ENCODE assay signal across 8 cellular contexts in the genomic region with DNA sequence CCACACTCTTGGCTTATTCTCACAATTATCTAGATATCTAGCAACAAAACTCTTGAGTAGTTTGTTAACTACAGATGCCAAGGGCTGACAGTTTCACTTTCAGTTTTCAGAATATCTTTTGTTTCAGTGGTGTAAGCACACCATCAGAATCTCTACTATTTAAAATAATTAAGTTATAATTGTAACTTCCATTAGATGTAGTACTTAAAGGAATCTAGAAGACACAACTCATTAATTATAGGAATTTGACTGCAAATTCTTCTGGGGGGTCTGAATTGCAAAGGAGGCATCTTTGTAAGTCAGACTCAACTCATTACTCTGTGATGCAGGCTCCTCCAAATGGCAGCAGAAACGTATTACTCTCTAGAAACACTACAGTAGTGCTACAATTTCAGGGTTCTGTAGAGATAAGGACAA. TPM values are rescaled to one million over a fixed set of nuclear protein-coding genes. Genes with fewer than 3 reads are reported as not detected.
DNase-seq lines count a peak whose midpoint lies in the region; ATAC-seq, FAIRE-seq and TF ChIP-seq lines count a peak whose summit lies in the region.

No MANE protein-coding gene starts in this region.

- peak; percentile 58 for ATAC-seq in HG03342 (IDR thresholded peaks at IDR 0.05; ENCODE audit: unreplicated experiment)
- ATAC-seq in T-cell (replicated peaks in 1 of 4) = peak; percentile 71 to 75 (median 72)
- no peak for ATAC-seq in natural killer cell treated with Interleukin-12 subunit alpha and Interleukin-12 subunit beta and Interleukin-15 and Interleukin-18, amount 100 ng/mL, for 72 hours

- peak; percentile 82 for FAIRE-seq in GM18507 (lab: Jason Lieb, UNC)

- H3K27ac Mint-ChIP-seq in T-cell = peak overlapping the region; percentile 93 to 95
- peak overlapping the region; percentile 70 to 71 for H3K27ac Mint-ChIP-seq in natural killer cell treated with Interleukin-12 subunit alpha and Interleukin-12 subunit beta and Interleukin-15 and Interleukin-18, amount 100 ng/mL, for 72 hours

- POLR2A ChIA-PET in T-cell (lab: Charles Lee) = interaction anchor here (0.7 to 1.1 kb wide), 5 partner anchors 26 to 636 kb away, joined by 3 to 12 read pairs (median 4); no protein-coding TSS in a partner anchor

- peaks cover 29 to 39% (median 39%) of the 10 kb centered on the region in 3 donors for H3K4me1 Mint-ChIP-seq in T-cell
- peaks cover 37 to 47% of the 10 kb centered on the region in 2 donors for H3K4me1 Mint-ChIP-seq in natural killer cell treated with Interleukin-12 subunit alpha and Interleukin-12 subunit beta and Interleukin-15 and Interleukin-18, amount 100 ng/mL, for 72 hours (ENCODE audit: low read depth in 2 of 2)

- no peaks in the 10 kb centered on the region for H3K36me3 Mint-ChIP-seq in T-cell
- H3K36me3 Mint-ChIP-seq in natural killer cell treated with Interleukin-12 subunit alpha and Interleukin-12 subunit beta and Interleukin-15 and Interleukin-18, amount 100 ng/mL, for 72 hours = no peaks in the 10 kb centered on the region

- TF ChIP-seq POLR2A in erythroblast (IDR thresholded peaks at IDR 0.05; ENCODE audit: low read length) = peak; percentile 21

- H3K9me3 Mint-ChIP-seq in T-cell = no peaks in the 10 kb centered on the region
- no peaks in the 10 kb centered on the region for H3K9me3 Mint-ChIP-seq in natural killer cell treated with Interleukin-12 subunit alpha and Interleukin-12 subunit beta and Interleukin-15 and Interleukin-18, amount 100 ng/mL, for 72 hours

- H3K27me3 Mint-ChIP-seq in T-cell = no peaks in the 10 kb centered on the region
- peaks cover 15 to 25% of the 10 kb centered on the region in 2 donors for H3K27me3 Mint-ChIP-seq in natural killer cell treated with Interleukin-12 subunit alpha and Interleukin-12 subunit beta and Interleukin-15 and Interleukin-18, amount 100 ng/mL, for 72 hours

- H3K4me3 Mint-ChIP-seq in T-cell = peak overlapping the region; percentile 69 to 78 (median 71)
- H3K4me3 Mint-ChIP-seq in natural killer cell treated with Interleukin-12 subunit alpha and Interleukin-12 subunit beta and Interleukin-15 and Interleukin-18, amount 100 ng/mL, for 72 hours = peak overlapping the region; percentile 81

- peak; percentile 67 for DNase-seq in Ammon's horn (ENCODE audit: low spot score)
- DNase-seq in GM18507 (ENCODE audit: extremely low spot score, insufficient read length, low read depth) = peak; percentile 8
- DNase-seq in T-cell = peak in 11 of 34 experiments; percentile 6 to 30 (median 17)
- DNase-seq in erythroblast (lab: John Stamatoyannopoulos, UW) = peak; percentile 75 to 79
- no peak for DNase-seq in natural killer cell treated with Interleukin-12 subunit alpha and Interleukin-12 subunit beta and Interleukin-15 and Interleukin-18, amount 100 ng/mL, for 72 hours (ENCODE audit: low spot score)
- DNase-seq in SKM-1 treated with dmso at 0.1 percent for 144 hours (lab: John Stamatoyannopoulos, UW; ENCODE audit: unreplicated experiment) = no peak
- DNase-seq in stimulated activated CD4-positive, alpha-beta T cell treated with anti-CD3 and anti-CD28 coated beads, Interleukin-4, amount 100 ng/mL, for 4 hours = no peak

- CTCF ChIA-PET in T-cell (lab: Charles Lee) = interaction anchor here in 1 of 2 donors (0.7 kb wide), 2 partner anchors 34 to 48 kb away, joined by 4 to 5 read pairs; no protein-coding TSS in a partner anchor

RNA-seq across cellular contexts. Expression of gene USPL1, which starts 44.9 kb away (rescaled TPM):
- 10 to 100 TPM; 24.1 to 32.9 (median 26.7) TPM for total RNA-seq in T-cell
- 10 to 100 TPM; 18.6 to 25.6 TPM for total RNA-seq in natural killer cell treated with Interleukin-12 subunit alpha and Interleukin-12 subunit beta and Interleukin-15 and Interleukin-18, amount 100 ng/mL, for 72 hours

Comparison
In these comparisons a context has a peak if more than half of its experiments do, and no peak if none do; other contexts are left out.
1. DNase-seq: peak in Ammon's horn (single experiment), GM18507 (single experiment) and erythroblast (2 of 2); none in natural killer cell treated with Interleukin-12 subunit alpha and Interleukin-12 subunit beta and Interleukin-15 and Interleukin-18, amount 100 ng/mL, for 72 hours (single experiment), SKM-1 treated with dmso at 0.1 percent for 144 hours (single experiment) and stimulated activated CD4-positive, alpha-beta T cell treated with anti-CD3 and anti-CD28 coated beads, Interleukin-4, amount 100 ng/mL, for 4 hours (0 of 2).
2. ATAC-seq: peak in HG03342 (single experiment) and T-cell (4 of 4); none in natural killer cell treated with Interleukin-12 subunit alpha and Interleukin-12 subunit beta and Interleukin-15 and Interleukin-18, amount 100 ng/mL, for 72 hours (0 of 2).